ENCODE assay signal across 8 cellular contexts in the genomic region with DNA sequence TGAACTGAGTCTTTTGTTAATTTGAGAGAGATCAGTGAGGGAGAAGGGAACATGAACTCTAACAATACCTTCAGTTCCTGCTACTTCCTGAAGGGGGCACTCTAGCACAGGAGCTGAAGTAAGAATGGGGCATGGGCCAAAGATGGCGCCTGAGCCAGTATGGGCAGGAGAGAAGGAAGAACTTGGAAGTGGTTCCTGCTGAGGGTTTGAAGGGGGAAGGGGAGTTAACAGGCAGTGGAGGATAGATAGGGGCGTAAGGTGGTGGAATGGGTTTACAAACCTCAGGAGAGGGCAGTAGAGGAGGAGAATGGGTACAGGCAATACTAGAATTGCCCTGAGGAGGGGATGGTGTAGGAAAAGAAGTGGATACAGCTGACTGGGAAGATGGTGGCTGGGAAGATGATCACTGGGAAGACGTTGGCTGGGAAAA. TPM values are rescaled to one million over a fixed set of nuclear protein-coding genes. Genes with fewer than 3 reads are reported as not detected.
DNase-seq lines count a peak whose midpoint lies in the region; ATAC-seq and TF ChIP-seq lines count a peak whose summit lies in the region.
"Not testable (repeated sequence)": the region's sequence is repeated elsewhere in the genome, so short reads cannot be mapped to it uniquely, and the experiment has no call there.

No MANE protein-coding gene starts in this region.

- H3K4me2 ChIP-seq in MM.1S (ENCODE audit: low read depth, low read length): not testable (repeated sequence)

- TF ChIP-seq CTCF in GM12875 (IDR thresholded peaks at IDR 0.05; ENCODE audit: borderline replicate concordance, insufficient read depth, low read depth, low read length) (peak; percentile 64), MM.1S (IDR thresholded peaks at IDR 0.05; ENCODE audit: low read length) (peak; percentile 64)

- in situ Hi-C loops in ACHN (cut with HindIII; ENCODE audit: low pct_ligation_motif_present, low pct_unique_long_range_greater_than_20kb, low sequenced_read_pairs): not testable (repeated sequence)

- ATAC-seq in left colon: peak; percentile 63

- H3K79me2 ChIP-seq in MM.1S (ENCODE audit: low read length): not testable (repeated sequence)

- not testable (repeated sequence) for H3F3A ChIP-seq in MM.1S (ENCODE audit: insufficient read depth, low read length)

- H3K9me2 ChIP-seq in MM.1S (replicated peaks; ENCODE audit: insufficient read depth, low read length): not testable (repeated sequence)

- not testable (repeated sequence) for H3K9me3 ChIP-seq in MM.1S (replicated peaks; ENCODE audit: insufficient read depth, low read length)

- H3K36me3 ChIP-seq in MM.1S (replicated peaks; ENCODE audit: insufficient read depth, low read length): not testable (repeated sequence)

- not testable (repeated sequence) for H3K27me3 ChIP-seq in MM.1S (replicated peaks; ENCODE audit: insufficient read depth, low read length)

- H3K27ac ChIP-seq in MM.1S (ENCODE audit: low read length): not testable (repeated sequence)

- not testable (repeated sequence) for H3K4me3 ChIP-seq in GM12875 (ENCODE audit: low read depth, low read length); MM.1S (ENCODE audit: low read length)

- DNase-seq in ACHN (peak; percentile 62), MM.1S (peak; percentile 36), RPMI8226 (peak; percentile 54), activated T-cell treated with anti-CD3 and anti-CD28 coated beads for 1 hour (ENCODE audit: low read depth) (peak; percentile 24), ecto neural progenitor cell (ENCODE audit: low spot score) (peak; percentile 50), left colon (peak; percentile 39 to 65)
- DNase-seq in stimulated activated CD4-positive, alpha-beta T cell treated with anti-CD3 and anti-CD28 coated beads, Interleukin-12 subunit alpha, Interleukin-12 subunit beta, amount 100 ng/mL, for 48 hours (ENCODE audit: low read depth in 2 of 3, low spot score in 1 of 3): peak; percentile 36 to 76 (median 42)

- not testable (repeated sequence) for H3K9ac ChIP-seq in MM.1S (ENCODE audit: low read length)

- intact Hi-C loops in left colon (cut with DNase I, micrococcal nuclease): loop anchor here in 1 of 2 donors (5.0 kb wide), 1 partner anchor 133 kb away; no protein-coding TSS in a partner anchor

- H3K4me1 ChIP-seq in MM.1S (ENCODE audit: low read length): not testable (repeated sequence)

- H4K20me1 ChIP-seq in MM.1S (ENCODE audit: insufficient read depth, low read length): not testable (repeated sequence)

- peak overlapping the region; percentile 56; the same call in 1 of the 2 replicates for H2AFZ ChIP-seq in MM.1S (ENCODE audit: low read length)

RNA-seq across cellular contexts. Expression of a gene that starts 24.3 kb away (rescaled TPM):
- 10 to 100 TPM in 1 of 2 donors, 1 to 10 TPM in 1; 7.7 to 12.1 TPM for total RNA-seq in left colon

RNA-seq across cellular contexts. Expression of a gene that starts 26.7 kb away (rescaled TPM):
- total RNA-seq in left colon: 10 to 100 TPM; 27.0 to 51.5 TPM

RNA-seq across cellular contexts. Expression of a gene that starts 53.3 kb away (rescaled TPM):
- 10 to 100 TPM; 36.0 to 37.7 TPM for total RNA-seq in left colon

RNA-seq across cellular contexts. Expression of a gene that starts 53.5 kb away (rescaled TPM):
- total RNA-seq in left colon: 10 to 100 TPM; 10.5 to 14.5 TPM
